2 cellular contexts compared by ENCODE assay signal in genomic region chr11:65478411-65479183, GRCh38.
TF ChIP-seq lines count a peak whose summit lies in the region.

No MANE protein-coding gene starts in this region.

TF ChIP-seq in SK-N-SH, 30 proteins besides CTCF, POLR2A, EP300 and RAD21 (continued from another document):
- TF ChIP-seq ZBTB33 (IDR thresholded peaks at IDR 0.05; ENCODE audit: borderline replicate concordance, low read depth) (no peak), USF2 (IDR thresholded peaks at IDR 0.05; ENCODE audit: borderline replicate concordance, low read depth, low read length) (no peak), EZH2phosphoT487 (IDR thresholded peaks at IDR 0.05; ENCODE audit: borderline replicate concordance, low read depth) (no peak), RCOR1 (IDR thresholded peaks at IDR 0.05; ENCODE audit: low read length) (no peak), MEF2A (IDR thresholded peaks at IDR 0.05; ENCODE audit: borderline replicate concordance, low read depth) (no peak), FOSL2 (IDR thresholded peaks at IDR 0.05; ENCODE audit: borderline replicate concordance, low read depth) (no peak), FOXM1 (IDR thresholded peaks at IDR 0.05; ENCODE audit: low read depth) (no peak), PBX3 (IDR thresholded peaks at IDR 0.05) (no peak), MXI1 (IDR thresholded peaks at IDR 0.05; ENCODE audit: low read depth, low read length) (no peak)

TF ChIP-seq in SK-N-SH treated with all-trans-retinoic acid at 6 μM for 48 hours, 23 proteins besides CTCF, POLR2A, EP300 and RAD21 (continued from another document):
- no peak for TF ChIP-seq TSHZ2 (CRISPR knock-in tag; IDR thresholded peaks at IDR 0.05)
- no peak for TF ChIP-seq SNAI2 (CRISPR knock-in tag; IDR thresholded peaks at IDR 0.05)
- TF ChIP-seq OSR1 (CRISPR knock-in tag; IDR thresholded peaks at IDR 0.05) = no peak
- no peak for TF ChIP-seq ISL1 (CRISPR knock-in tag; IDR thresholded peaks at IDR 0.05)
- no peak for TF ChIP-seq TOX (CRISPR knock-in tag; IDR thresholded peaks at IDR 0.05; ENCODE audit: borderline replicate concordance)
- no peak for TF ChIP-seq ZNF8 (CRISPR knock-in tag; IDR thresholded peaks at IDR 0.05)
- TF ChIP-seq ESRRG (CRISPR knock-in tag; IDR thresholded peaks at IDR 0.05) = no peak
- TF ChIP-seq POU6F1 (CRISPR knock-in tag; IDR thresholded peaks at IDR 0.05; ENCODE audit: borderline replicate concordance, low read depth) = no peak
